In the genomic region with DNA sequence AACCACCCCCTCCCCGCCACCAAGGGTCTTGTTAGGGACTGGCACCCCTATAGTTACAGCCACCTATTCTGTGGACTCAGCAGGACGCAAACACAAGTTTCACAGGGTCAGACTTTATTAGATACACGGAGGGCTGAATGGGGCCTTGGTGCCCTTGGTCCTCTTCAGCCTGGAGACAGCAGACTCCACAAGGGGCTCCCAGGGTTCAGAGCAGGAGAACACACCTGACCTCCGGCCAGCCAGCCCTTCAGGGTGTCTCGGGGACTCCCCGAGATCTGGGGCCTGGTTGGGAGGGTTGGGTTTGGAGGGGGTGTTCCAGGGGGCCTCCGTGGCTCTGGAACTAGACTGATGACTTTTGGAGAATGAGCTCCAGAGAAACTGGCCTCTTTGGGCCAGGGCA, we compare ENCODE assay signal across 1 cellular context.
TF ChIP-seq lines count a peak whose summit lies in the region.

No MANE protein-coding gene starts in this region.

TF ChIP-seq in HepG2, 621 proteins besides CTCF, POLR2A, EP300 and RAD21:
- no peak for TF ChIP-seq KDM5A (IDR thresholded peaks at IDR 0.05; ENCODE audit: borderline replicate concordance, low read length)
- TF ChIP-seq SMAD1 (CRISPR knock-in tag; IDR thresholded peaks at IDR 0.05; ENCODE audit: borderline replicate concordance, low read depth): 0 out of 2 replicates have a peak, but pooled peaks have one; percentile 11
- TF ChIP-seq CBFB (CRISPR knock-in tag; IDR thresholded peaks at IDR 0.05): no peak
- TF ChIP-seq ZNF383 (CRISPR knock-in tag; IDR thresholded peaks at IDR 0.05; ENCODE audit: borderline replicate concordance): no peak
- TF ChIP-seq SRSF1 (optimal IDR thresholded peaks at IDR 0.05; ENCODE audit: low read depth, low read length): no peak
- TF ChIP-seq TBX2 (CRISPR knock-in tag; IDR thresholded peaks at IDR 0.05; ENCODE audit: borderline replicate concordance): 0 out of 2 replicates have a peak, but pooled peaks have one; percentile 11
- TF ChIP-seq ZNF737 (CRISPR knock-in tag; IDR thresholded peaks at IDR 0.05; ENCODE audit: borderline replicate concordance): no peak
